Comparison of ENCODE assay signal across 10 cellular contexts in genomic region chr16:66927012-66927436, GRCh38. TPM values are rescaled to one million over a fixed set of nuclear protein-coding genes. Genes with fewer than 3 reads are reported as not detected.
A peak's percentile ranks its signal among the peaks of the same experiment; 100 is the strongest.
DNase-seq lines count a peak whose midpoint lies in the region; ATAC-seq, FAIRE-seq and TF ChIP-seq lines count a peak whose summit lies in the region.
"Had no signal": no experiment of that assay in that cellular context is flagged by ENCODE, and none has a peak within 500 bp of the region (broad histone marks: within the 10 kb centered on the region; RNA-seq: fewer than 3 reads in every experiment).

No MANE protein-coding gene starts in this region.

- H3K79me1 ChIP-seq in mesendoderm (ENCODE audit: low read length) = no peaks in the 10 kb centered on the region

- DNase-seq in COLO668 (lab: John Stamatoyannopoulos, UW; ENCODE audit: unreplicated experiment) = peak; percentile 70
- DNase-seq in bronchial epithelial cell (ENCODE audit: low read depth) = peak; percentile 67
- DNase-seq in mesendoderm = peak; percentile 87
- no peak for DNase-seq in T-helper 9 cell
- DNase-seq in amygdala (lab: John Stamatoyannopoulos, UW) = no peak
- no peak for DNase-seq in superior temporal gyrus (ENCODE audit: extremely low spot score)
- DNase-seq: body of pancreas, NCI-H526 treated with DMSO at 0.1 percent for 48 hours had no signal

- H3K23ac ChIP-seq in mesendoderm (ENCODE audit: low read length) = no peak overlapping the region

- FAIRE-seq in bronchial epithelial cell (lab: Jason Lieb, UNC) = peak; percentile 18

- no peak overlapping the region for H2BK120ac ChIP-seq in mesendoderm (ENCODE audit: low read depth, low read length)

- no peak for TF ChIP-seq CTCF in KMS-11 (conservative IDR thresholded peaks at IDR 0.05; ENCODE audit: low read depth, low read length)
- TF ChIP-seq CTCF in bronchial epithelial cell (IDR thresholded peaks at IDR 0.05; ENCODE audit: insufficient read depth, low read length, severe bottlenecking) = no peak

- H3K27me3 ChIP-seq in KMS-11 (ENCODE audit: insufficient read depth, low read depth) (peaks cover 5% of the 10 kb centered on the region; the same call in 1 of the 2 replicates), bronchial epithelial cell (ENCODE audit: control insufficient read depth, insufficient read depth, low read length) (no peaks in the 10 kb centered on the region), mesendoderm (ENCODE audit: insufficient read depth, low read length, poor library complexity) (peaks cover 18% of the 10 kb centered on the region)

- H2BK5ac ChIP-seq in mesendoderm (ENCODE audit: low read length) = no peak overlapping the region

- H2BK15ac ChIP-seq in mesendoderm (replicated peaks; ENCODE audit: low read depth) = no peak overlapping the region

- H4K20me1 ChIP-seq in KMS-11 (ENCODE audit: insufficient read depth) = no peaks in the 10 kb centered on the region

- H3K79me2 ChIP-seq in KMS-11 (ENCODE audit: insufficient read depth, low read depth) = no peaks in the 10 kb centered on the region
- H3K79me2 ChIP-seq in mesendoderm (ENCODE audit: control insufficient read depth, insufficient read depth, low read length) = no peaks in the 10 kb centered on the region

- H3K36me3 ChIP-seq in KMS-11 (ENCODE audit: insufficient read depth) (no peaks in the 10 kb centered on the region), bronchial epithelial cell (ENCODE audit: control insufficient read depth, insufficient read depth, low read length) (no peaks in the 10 kb centered on the region), mesendoderm (ENCODE audit: control insufficient read depth, insufficient read depth, low read length) (no peaks in the 10 kb centered on the region)

- no peak overlapping the region for H2AFZ ChIP-seq in KMS-11 (ENCODE audit: low read depth)

- peak overlapping the region; percentile 34 for H3K9ac ChIP-seq in KMS-11
- H3K9ac ChIP-seq in mesendoderm (ENCODE audit: low read length) = no peak overlapping the region

- no peak overlapping the region for H4K8ac ChIP-seq in mesendoderm (ENCODE audit: low read depth, low read length)

- H2AK5ac ChIP-seq in mesendoderm (ENCODE audit: low read length) = no peak overlapping the region

- H3K4me2 ChIP-seq in KMS-11 (peak overlapping the region; percentile 96), mesendoderm (ENCODE audit: low read length) (no peak overlapping the region)

- no peak overlapping the region for H3K4ac ChIP-seq in mesendoderm (ENCODE audit: low read depth, low read length)

- H3K56ac ChIP-seq in mesendoderm (ENCODE audit: low read length) = no peak overlapping the region

- peak overlapping the region; percentile 69 for H3K27ac ChIP-seq in KMS-11
- H3K27ac ChIP-seq in mesendoderm (ENCODE audit: low read depth, low read length) = no peak overlapping the region
- H3K27ac ChIP-seq: body of pancreas had no signal

- H3K4me3 ChIP-seq in KMS-11 (IDR thresholded peaks at IDR 0.05; ENCODE audit: insufficient read depth, low read depth, low read length) (no peak overlapping the region), bronchial epithelial cell (ENCODE audit: low read depth, low read length) (no peak overlapping the region), mesendoderm (ENCODE audit: low read length) (no peak overlapping the region)
- H3K4me3 ChIP-seq: body of pancreas had no signal

- no CpG with 5 or more reads among the region's 2 CpGs for WGBS in mesendoderm (ENCODE audit: extremely low coverage, insufficient coverage, low lambda C conversion rate)

- H3K4me1 ChIP-seq in KMS-11 (ENCODE audit: low read depth, poor library complexity, severe bottlenecking) = peaks cover 43% of the 10 kb centered on the region
- H3K4me1 ChIP-seq in mesendoderm (ENCODE audit: control insufficient read depth, low read depth, low read length) = no peaks in the 10 kb centered on the region

- no peak for ATAC-seq in HG03442 (IDR thresholded peaks at IDR 0.05; ENCODE audit: unreplicated experiment)
- ATAC-seq: body of pancreas had no signal

- no peak overlapping the region for H4K5ac ChIP-seq in mesendoderm (ENCODE audit: low read length)

- H3K18ac ChIP-seq in mesendoderm (ENCODE audit: low read length) = no peak overlapping the region

RNA-seq across cellular contexts. Expression of gene RRAD, which starts 1.7 kb away (rescaled TPM):
- 75.0 and 130 TPM in 2 replicates for total RNA-seq in bronchial epithelial cell
- 0.06 TPM for polyA plus RNA-seq in mesendoderm (2013, experiment 1 of 2)
- polyA plus RNA-seq in mesendoderm (2013, experiment 2 of 2) = 0.04 TPM

RNA-seq across cellular contexts. Expression of gene CIAO2B, which starts 7.2 kb away (rescaled TPM):
- 227 and 333 TPM in 2 replicates for total RNA-seq in bronchial epithelial cell
- 80.8 TPM for polyA plus RNA-seq in mesendoderm (2013, experiment 1 of 2)
- polyA plus RNA-seq in mesendoderm (2013, experiment 2 of 2) = 79.9 TPM

RNA-seq across cellular contexts. Expression of gene CES2, which starts 8.3 kb away (rescaled TPM):
- total RNA-seq in bronchial epithelial cell = 78.2 and 434 TPM in 2 replicates
- 7.7 TPM for polyA plus RNA-seq in mesendoderm (2013, experiment 1 of 2)
- polyA plus RNA-seq in mesendoderm (2013, experiment 2 of 2) = 7.8 TPM

RNA-seq across cellular contexts. Expression of gene CDH16, which starts 8.3 kb away (rescaled TPM):
- 1.8 and 5.8 TPM in 2 replicates for total RNA-seq in bronchial epithelial cell
- polyA plus RNA-seq in mesendoderm (2013, experiment 1 of 2) = not detected
- not detected for polyA plus RNA-seq in mesendoderm (2013, experiment 2 of 2)
- total RNA-seq: body of pancreas had no signal

RNA-seq across cellular contexts. Expression of gene CES3, which starts 34.0 kb away (rescaled TPM):
- total RNA-seq in bronchial epithelial cell = 1.6 and 6.3 TPM in 2 replicates
- polyA plus RNA-seq in mesendoderm (2013, experiment 1 of 2) = 0.46 TPM
- 0.42 TPM for polyA plus RNA-seq in mesendoderm (2013, experiment 2 of 2)

Comparison
In these comparisons a context has a peak if more than half of its experiments do, and no peak if none do; other contexts are left out.
1. DNase-seq: peak in COLO668 (single experiment), bronchial epithelial cell (single experiment) and mesendoderm (single experiment); none in T-helper 9 cell (single experiment), amygdala (0 of 56) and superior temporal gyrus (single experiment).